Comparison of ENCODE assay signal across 11 cellular contexts in the genomic region with DNA sequence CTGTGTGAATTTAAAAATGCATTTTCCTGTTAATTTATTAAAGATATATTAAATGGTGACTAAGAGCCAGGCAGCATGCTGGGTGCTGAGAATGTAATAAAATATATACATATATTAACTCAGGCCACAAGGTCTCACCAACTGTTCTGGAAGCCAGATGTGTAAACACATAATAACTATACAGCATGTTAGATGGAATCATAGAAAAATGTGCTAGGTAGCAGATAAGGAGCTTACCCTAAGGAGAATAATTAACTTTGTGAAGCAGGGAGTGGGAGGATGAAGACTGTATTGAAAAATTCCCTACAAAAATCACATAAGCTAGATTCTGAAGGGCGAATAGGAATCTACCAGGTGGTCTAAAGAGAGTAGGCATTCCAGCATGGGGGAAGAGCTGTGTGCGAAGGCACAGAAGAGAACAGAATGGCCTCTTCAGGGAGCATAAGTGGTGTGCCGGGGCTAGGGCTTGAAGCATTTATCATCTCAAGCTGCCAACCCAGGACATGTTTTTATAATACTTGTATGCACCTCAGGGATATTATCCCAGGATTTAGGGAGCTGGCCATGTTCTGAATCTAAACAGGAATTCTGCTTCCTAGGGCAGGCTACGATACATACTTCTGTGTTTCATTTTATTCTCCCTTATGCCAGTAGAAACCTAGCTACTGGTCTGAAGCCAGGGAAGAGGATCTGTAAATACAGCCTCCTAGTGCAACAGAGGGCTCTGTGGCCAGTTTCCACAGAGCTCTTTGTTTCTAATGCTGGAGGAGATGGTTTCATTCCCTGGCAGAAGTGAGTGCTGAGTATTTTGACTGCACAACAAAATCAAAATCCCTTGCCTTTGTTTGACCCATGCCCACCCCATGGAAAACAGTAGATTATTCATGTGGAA. TPM values are rescaled to one million over a fixed set of nuclear protein-coding genes. Genes with fewer than 3 reads are reported as not detected.
DNase-seq lines count a peak whose midpoint lies in the region; ATAC-seq and TF ChIP-seq lines count a peak whose summit lies in the region.
"Had no signal": no experiment of that assay in that cellular context is flagged by ENCODE, and none has a peak within 500 bp of the region (broad histone marks: within the 10 kb centered on the region; RNA-seq: fewer than 3 reads in every experiment).

No MANE protein-coding gene starts in this region.

- no peaks in the 10 kb centered on the region for H3K36me3 ChIP-seq in mesenchymal stem cell (ENCODE audit: control insufficient read depth in 1 of 2, insufficient read depth in 2 of 2, low read depth in 1 of 2, low read length in 2 of 2)
- no peaks in the 10 kb centered on the region for H3K36me3 ChIP-seq in uterus

- TF ChIP-seq POLR2A in uterus (IDR thresholded peaks at IDR 0.05), result no peak

- H3K4me2 ChIP-seq in mesenchymal stem cell (ENCODE audit: low read length, poor library complexity, severe bottlenecking), result peak overlapping the region; percentile 43
- H3K4me2 ChIP-seq: KMS-11 had no signal

- H3K18ac ChIP-seq in mesenchymal stem cell (ENCODE audit: low read depth in 1 of 2, low read length in 2 of 2), result no peak overlapping the region

- H2BK15ac ChIP-seq in mesenchymal stem cell (ENCODE audit: low read depth, poor library complexity, severe bottlenecking), result no peak overlapping the region

- H3K14ac ChIP-seq in mesenchymal stem cell (ENCODE audit: low read length in 2 of 2), result no peak overlapping the region

- H3K27me3 ChIP-seq in dorsolateral prefrontal cortex, result no peaks in the 10 kb centered on the region
- no peaks in the 10 kb centered on the region for H3K27me3 ChIP-seq in mesenchymal stem cell (ENCODE audit: control insufficient read depth in 1 of 2, insufficient read depth in 1 of 2, low read length in 2 of 2)
- H3K27me3 ChIP-seq in uterus, result no peaks in the 10 kb centered on the region

- H2BK5ac ChIP-seq in mesenchymal stem cell (ENCODE audit: low read depth, low read length, poor library complexity, severe bottlenecking), result peak overlapping the region; percentile 14

- TF ChIP-seq CTCF in dorsolateral prefrontal cortex (IDR thresholded peaks at IDR 0.05 in 54 of 56, conservative IDR thresholded peaks at IDR 0.05 in 2 of 56; ENCODE audit: low read depth in 1 of 56, partially characterized antibody in 56 of 56) (peak in 11 of 56 donors; percentile 7 to 43 (median 14)), uterus (IDR thresholded peaks at IDR 0.05) (no peak)

- H3K4me3 ChIP-seq in dorsolateral prefrontal cortex, result peak overlapping the region in 58 of 59 donors; percentile 0 to 60 (median 36)
- H3K4me3 ChIP-seq in mesenchymal stem cell (ENCODE audit: insufficient read depth in 1 of 2, low read depth in 1 of 2, low read length in 2 of 2), result peak overlapping the region in 1 of 2 experiments; percentile 33
- H3K4me3 ChIP-seq in uterus, result no peak overlapping the region
- H3K4me3 ChIP-seq: skin epidermis had no signal

- no peak for ATAC-seq in GM18502 (IDR thresholded peaks at IDR 0.05; ENCODE audit: poor library complexity, unreplicated experiment)
- ATAC-seq: activated T-helper 17 cell treated with anti-CD3 and anti-CD28 coated beads, Interleukin-2, amount 50 U/mL, for 72 hours had no signal

- H2BK120ac ChIP-seq in mesenchymal stem cell (ENCODE audit: low read depth, low read length), result no peak overlapping the region

- WGBS in mesenchymal stem cell, result 88% methylated on average over 4 of the region's 4 CpGs

- DNase-seq in NCI-H748 (lab: John Stamatoyannopoulos, UW; ENCODE audit: unreplicated experiment) (peak; percentile 24), NCI-H748 treated with DMSO at 0.1 percent for 48 hours (lab: John Stamatoyannopoulos, UW) (no peak), dorsolateral prefrontal cortex (peak in 5 of 10 donors; percentile 16 to 71 (median 54)), mesenchymal stem cell (no peak), uterus (no peak), AG20443 (ENCODE audit: low spot score) (no peak)
- DNase-seq in activated T-cell treated with anti-CD3 and anti-CD28 coated beads, Interleukin-2, amount 50 U/mL, for 48 hours, result no peak

- H2AK5ac ChIP-seq in mesenchymal stem cell (ENCODE audit: low read length, severe bottlenecking), result no peak overlapping the region

- H3K9me3 ChIP-seq in mesenchymal stem cell (ENCODE audit: control insufficient read depth, low read length), result no peaks in the 10 kb centered on the region
- no peaks in the 10 kb centered on the region for H3K9me3 ChIP-seq in uterus

- no peak overlapping the region for H4K8ac ChIP-seq in mesenchymal stem cell (ENCODE audit: low read length)

- H3K4ac ChIP-seq in mesenchymal stem cell (ENCODE audit: low read depth in 1 of 2, low read length in 2 of 2), result no peak overlapping the region

- H3K79me1 ChIP-seq in mesenchymal stem cell (replicated peaks; ENCODE audit: low read length, poor library complexity, severe bottlenecking), result no peaks in the 10 kb centered on the region

- peak overlapping the region; percentile 78 to 99 (median 95) for H3K27ac ChIP-seq in dorsolateral prefrontal cortex
- peak overlapping the region; percentile 86 for H3K27ac ChIP-seq in mesenchymal stem cell (ENCODE audit: low read length, poor library complexity, severe bottlenecking)
- peak overlapping the region; percentile 42 to 80 for H3K27ac ChIP-seq in uterus
- H3K27ac ChIP-seq: KMS-11 had no signal

- H2AFZ ChIP-seq in mesenchymal stem cell (ENCODE audit: low read depth, low read length), result no peak overlapping the region

- H2BK12ac ChIP-seq in mesenchymal stem cell (ENCODE audit: low read length in 2 of 2), result no peak overlapping the region

- H3K9ac ChIP-seq in mesenchymal stem cell (ENCODE audit: low read length), result peak overlapping the region; percentile 28
- H3K9ac ChIP-seq: KMS-11 had no signal

- intact Hi-C loops in dorsolateral prefrontal cortex (cut with DNase I), result loop anchor here in 1 of 2 donors (1.0 kb wide), 1 partner anchor 70 kb away; a partner anchor contains a TSS
- intact Hi-C loops in uterus (cut with DNase I; ENCODE audit: low total_unique reads), result no loop called here

- H3K23ac ChIP-seq in mesenchymal stem cell (ENCODE audit: low read length in 2 of 2), result no peak overlapping the region

- H3K4me1 ChIP-seq in mesenchymal stem cell (ENCODE audit: control insufficient read depth, insufficient read depth, low read depth, low read length), result peaks cover 2% of the 10 kb centered on the region
- H3K4me1 ChIP-seq in uterus, result no peaks in the 10 kb centered on the region

- H4K91ac ChIP-seq in mesenchymal stem cell (ENCODE audit: low read length), result no peak overlapping the region

RNA-seq across cellular contexts. Expression of a gene that starts 56.7 kb away (rescaled TPM):
- total RNA-seq in dorsolateral prefrontal cortex, result 1 to 10 TPM; 1.1 to 9.4 (median 3.7) TPM
- 1.2 TPM for polyA plus RNA-seq in mesenchymal stem cell (2013, experiment 1 of 2)
- 1.1 TPM for polyA plus RNA-seq in mesenchymal stem cell (2013, experiment 2 of 2)
- 10 to 100 TPM in 1 of 4 donors, 1 to 10 TPM in 3; 2.0 to 16.5 (median 5.7) TPM for total RNA-seq in uterus

Comparison
In these comparisons a context has a peak if more than half of its experiments do, and no peak if none do; other contexts are left out.
1. H3K4me3 ChIP-seq: peak in dorsolateral prefrontal cortex (58 of 59); none in uterus (0 of 2).
2. Peak in every context shown above with its lines, with median percentiles within 50 percentile points of each other: H3K27ac ChIP-seq.